In genomic region chr3:141600331-141600730, GRCh38 we compare ENCODE assay signal across 18 cellular contexts.
A peak's percentile ranks its signal among the peaks of the same experiment; 100 is the strongest.
DNase-seq lines count a peak whose midpoint lies in the region; FAIRE-seq and TF ChIP-seq lines count a peak whose summit lies in the region.
"Had no signal": no experiment of that assay in that cellular context is flagged by ENCODE, and none has a peak within 500 bp of the region (broad histone marks: within the 10 kb centered on the region; RNA-seq: fewer than 3 reads in every experiment).

No MANE protein-coding gene starts in this region.

- H3K9me3 Mint-ChIP-seq in activated naive CD4-positive, alpha-beta T cell treated with anti-CD3 and anti-CD28 coated beads, Interleukin-2, amount 50 U/mL, for 24 hours, result no peaks in the 10 kb centered on the region
- peaks cover 2% of the 10 kb centered on the region for H3K9me3 Mint-ChIP-seq in activated naive CD4-positive, alpha-beta T cell treated with anti-CD3 and anti-CD28 coated beads, Interleukin-2, amount 10 ng/mL, durations not matched to agents 7 days and 5 days
- H3K9me3 Mint-ChIP-seq in chondrocyte (ENCODE audit: low read depth), result peaks cover 9% of the 10 kb centered on the region
- H3K9me3 Mint-ChIP-seq in progenitor cell of endocrine pancreas (ENCODE audit: low read depth), result peaks cover 12% of the 10 kb centered on the region
- H3K9me3 Mint-ChIP-seq: HFFc6 had no signal

- no peak for TF ChIP-seq EP300 in transverse colon (IDR thresholded peaks at IDR 0.05; ENCODE audit: low read depth)

- H3K9me3 ChIP-seq in transverse colon, result no peaks in the 10 kb centered on the region
- no peaks in the 10 kb centered on the region for H3K9me3 ChIP-seq in colonic mucosa

- peaks cover 8% of the 10 kb centered on the region for H3K4me1 Mint-ChIP-seq in activated naive CD4-positive, alpha-beta T cell treated with anti-CD3 and anti-CD28 coated beads, Interleukin-2, amount 50 U/mL, for 24 hours
- H3K4me1 Mint-ChIP-seq in activated naive CD4-positive, alpha-beta T cell treated with anti-CD3 and anti-CD28 coated beads, Interleukin-2, amount 10 ng/mL, durations not matched to agents 7 days and 5 days, result no peaks in the 10 kb centered on the region
- H3K4me1 Mint-ChIP-seq in chondrocyte (ENCODE audit: low read depth) (peaks cover 23% of the 10 kb centered on the region), progenitor cell of endocrine pancreas (ENCODE audit: low read depth) (no peaks in the 10 kb centered on the region)
- H3K4me1 Mint-ChIP-seq: CD14-positive monocyte had no signal

- in situ Hi-C loops in transverse colon (cut with MboI; ENCODE audit: low pct_ligation_motif_present in 1 of 4, low pct_unique_long_range_greater_than_20kb in 1 of 4, low sequenced_read_pairs in 3 of 4), result loop anchor here in 1 of 4 donors (25.0 kb wide), 1 partner anchor 312 kb away; no protein-coding TSS in a partner anchor

- peak overlapping the region in 3 of 4 donors; percentile 36 to 80 (median 62) for H3K27ac ChIP-seq in transverse colon
- no peak overlapping the region for H3K27ac ChIP-seq in colonic mucosa
- H3K27ac ChIP-seq: BLaER1 had no signal

- 96% methylated on average over 8 to 12 of the region's 12 CpGs for WGBS in transverse colon (ENCODE audit: low coverage in 1 of 2), 2 donors

- H3K9ac ChIP-seq in colonic mucosa (ENCODE audit: low read depth in 2 of 2, low read length in 2 of 2), result no peak overlapping the region
- H3K9ac ChIP-seq: BLaER1 had no signal

- CTCF ChIA-PET in activated naive CD4-positive, alpha-beta T cell treated with anti-CD3 and anti-CD28 coated beads, Interleukin-2, amount 10 ng/mL, durations not matched to agents 7 days and 5 days (lab: Charles Lee), result no interaction called here

- FAIRE-seq in D721Med (lab: Jason Lieb, UNC), result no peak
- FAIRE-seq: GM12878 had no signal

- no peak overlapping the region for H3K4me3 Mint-ChIP-seq in activated naive CD4-positive, alpha-beta T cell treated with anti-CD3 and anti-CD28 coated beads, Interleukin-2, amount 50 U/mL, for 24 hours
- no peak overlapping the region for H3K4me3 Mint-ChIP-seq in activated naive CD4-positive, alpha-beta T cell treated with anti-CD3 and anti-CD28 coated beads, Interleukin-2, amount 10 ng/mL, durations not matched to agents 7 days and 5 days
- H3K4me3 Mint-ChIP-seq in chondrocyte (ENCODE audit: unreplicated experiment) (no peak overlapping the region), progenitor cell of endocrine pancreas (ENCODE audit: low read depth) (no peak overlapping the region)
- H3K4me3 Mint-ChIP-seq: CD14-positive monocyte; CD4-positive, alpha-beta memory T cell; HFFc6 had no signal

- TF ChIP-seq CTCF in chondrocyte (IDR thresholded peaks at IDR 0.05) (no peak), progenitor cell of endocrine pancreas (IDR thresholded peaks at IDR 0.05; ENCODE audit: unreplicated experiment) (no peak), transverse colon (IDR thresholded peaks at IDR 0.05) (no peak), D721Med (IDR thresholded peaks at IDR 0.05; ENCODE audit: insufficient read depth, missing control alignments) (no peak), colonic mucosa (IDR thresholded peaks at IDR 0.05) (no peak)

- TF ChIP-seq POLR2A in transverse colon (IDR thresholded peaks at IDR 0.05), result no peak

- no peaks in the 10 kb centered on the region for H3K27me3 Mint-ChIP-seq in activated naive CD4-positive, alpha-beta T cell treated with anti-CD3 and anti-CD28 coated beads, Interleukin-2, amount 50 U/mL, for 24 hours
- no peaks in the 10 kb centered on the region for H3K27me3 Mint-ChIP-seq in activated naive CD4-positive, alpha-beta T cell treated with anti-CD3 and anti-CD28 coated beads, Interleukin-2, amount 10 ng/mL, durations not matched to agents 7 days and 5 days
- H3K27me3 Mint-ChIP-seq in chondrocyte (ENCODE audit: low read depth) (no peaks in the 10 kb centered on the region), progenitor cell of endocrine pancreas (no peaks in the 10 kb centered on the region)
- H3K27me3 Mint-ChIP-seq: CD4-positive, alpha-beta memory T cell had no signal

- no peaks in the 10 kb centered on the region for H3K4me1 ChIP-seq in transverse colon
- no peaks in the 10 kb centered on the region for H3K4me1 ChIP-seq in colonic mucosa
- H3K4me1 ChIP-seq: BLaER1 had no signal

- DNase-seq in activated naive CD4-positive, alpha-beta T cell treated with anti-CD3 and anti-CD28 coated beads, Interleukin-2, amount 10 ng/mL, durations not matched to agents 7 days and 5 days, result no peak
- no peak for DNase-seq in chondrocyte (ENCODE audit: low spot score)
- no peak for DNase-seq in progenitor cell of endocrine pancreas (ENCODE audit: low spot score, unreplicated experiment)
- no peak for DNase-seq in transverse colon
- no peak for DNase-seq in NCI-H2029 (lab: John Stamatoyannopoulos, UW)
- DNase-seq in D721Med (ENCODE audit: insufficient read length, low spot score), result no peak
- DNase-seq in colonic mucosa, result no peak
- DNase-seq: 8988T; CD4-positive, alpha-beta memory T cell; DND-41; EL; GOT3; H7; HFFc6 had no signal

- peak overlapping the region; percentile 30 for H3K27ac Mint-ChIP-seq in activated naive CD4-positive, alpha-beta T cell treated with anti-CD3 and anti-CD28 coated beads, Interleukin-2, amount 50 U/mL, for 24 hours
- no peak overlapping the region for H3K27ac Mint-ChIP-seq in activated naive CD4-positive, alpha-beta T cell treated with anti-CD3 and anti-CD28 coated beads, Interleukin-2, amount 10 ng/mL, durations not matched to agents 7 days and 5 days
- H3K27ac Mint-ChIP-seq in chondrocyte (ENCODE audit: unreplicated experiment), result peak overlapping the region; percentile 19
- peak overlapping the region; percentile 11 for H3K27ac Mint-ChIP-seq in progenitor cell of endocrine pancreas
- H3K27ac Mint-ChIP-seq: CD14-positive monocyte, HFFc6 had no signal

- H3K36me3 ChIP-seq in transverse colon, result peaks cover 0 to 25% (median 6%) of the 10 kb centered on the region in 4 donors
- no peaks in the 10 kb centered on the region for H3K36me3 ChIP-seq in colonic mucosa

- H3K36me3 Mint-ChIP-seq in activated naive CD4-positive, alpha-beta T cell treated with anti-CD3 and anti-CD28 coated beads, Interleukin-2, amount 50 U/mL, for 24 hours, result peaks cover 39% of the 10 kb centered on the region
- peaks cover 64% of the 10 kb centered on the region for H3K36me3 Mint-ChIP-seq in activated naive CD4-positive, alpha-beta T cell treated with anti-CD3 and anti-CD28 coated beads, Interleukin-2, amount 10 ng/mL, durations not matched to agents 7 days and 5 days
- H3K36me3 Mint-ChIP-seq in chondrocyte (ENCODE audit: low read depth), result peaks cover 21% of the 10 kb centered on the region
- peaks cover 45% of the 10 kb centered on the region for H3K36me3 Mint-ChIP-seq in progenitor cell of endocrine pancreas (ENCODE audit: insufficient read depth)

- no peaks in the 10 kb centered on the region for H3K27me3 ChIP-seq in transverse colon
- no peaks in the 10 kb centered on the region for H3K27me3 ChIP-seq in colonic mucosa
- H3K27me3 ChIP-seq: BLaER1 had no signal

- intact Hi-C loops in transverse colon (cut with DNase I; ENCODE audit: low total_unique reads), result no loop called here
- intact Hi-C loops in colonic mucosa (cut with DNase I), result no loop called here

- H3K4me3 ChIP-seq in transverse colon (no peak overlapping the region), colonic mucosa (no peak overlapping the region)
- H3K4me3 ChIP-seq: BLaER1, GM12878 had no signal
